ENCODE assay signal across 20 cellular contexts in the genomic region with DNA sequence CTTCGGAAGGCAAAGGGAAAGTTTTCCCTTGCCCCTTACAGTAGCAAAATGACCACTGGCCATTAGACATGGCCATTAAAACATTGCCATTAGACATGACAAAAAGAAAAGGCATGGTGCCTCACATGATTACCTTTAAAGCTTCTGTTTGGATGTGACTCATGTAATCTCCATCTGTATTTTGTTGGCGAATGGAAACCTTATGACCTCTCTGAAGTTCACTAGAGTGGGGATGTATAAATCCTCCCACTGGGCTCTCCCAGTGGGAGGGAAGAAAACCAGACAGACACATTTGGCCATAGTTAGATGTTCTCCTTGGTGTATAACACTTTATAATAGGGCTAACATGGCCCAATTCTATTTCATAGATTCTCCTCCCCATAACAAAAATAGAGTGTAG.
A peak's percentile ranks its signal among the peaks of the same experiment; 100 is the strongest.
DNase-seq lines count a peak whose midpoint lies in the region; ATAC-seq and TF ChIP-seq lines count a peak whose summit lies in the region.
"Had no signal": no experiment of that assay in that cellular context is flagged by ENCODE, and none has a peak within 500 bp of the region (broad histone marks: within the 10 kb centered on the region; RNA-seq: fewer than 3 reads in every experiment).

No MANE protein-coding gene starts in this region.

- in situ Hi-C loops in astrocyte of the spinal cord (cut with HindIII; ENCODE audit: low sequenced_read_pairs), result no loop called here

- DNase-seq in A172 (ENCODE audit: low spot score) (peak; percentile 19), HFFc6 (peak; percentile 25), astrocyte of the spinal cord (ENCODE audit: low read depth, low spot score) (peak; percentile 55), hepatic stellate cell (ENCODE audit: low spot score) (peak; percentile 2), heart left ventricle (no peak), right cardiac atrium (no peak)
- DNase-seq: CD8-positive, alpha-beta memory T cell; DND-41; NCI-H1436 treated with DMSO at 0.1 percent for 48 hours; NCI-H2029 treated with DMSO at 0.1 percent for 48 hours; NCI-H510A; Peyer's patch; SHP77 treated with DMSO at 0.1 percent for 48 hours had no signal

- H3K4me3 Mint-ChIP-seq in HFFc6, result no peak overlapping the region; the same call in 1 of the 2 replicates
- H3K4me3 Mint-ChIP-seq: CD8-positive, alpha-beta memory T cell had no signal

- TF ChIP-seq CTCF in HFFc6 (IDR thresholded peaks at IDR 0.05), result no peak
- no peak for TF ChIP-seq CTCF in astrocyte of the spinal cord (IDR thresholded peaks at IDR 0.05; ENCODE audit: low read depth, low read length)
- TF ChIP-seq CTCF in heart left ventricle (IDR thresholded peaks at IDR 0.05), result no peak

- peaks cover 20% of the 10 kb centered on the region for H3K4me1 Mint-ChIP-seq in HFFc6 (ENCODE audit: low read depth)
- H3K4me1 Mint-ChIP-seq: CD8-positive, alpha-beta memory T cell had no signal

- H3K36me3 ChIP-seq in heart left ventricle, result no peaks in the 10 kb centered on the region
- H3K36me3 ChIP-seq: BLaER1 treated with 17β-estradiol and CSF1 and Interleukin-3, amounts not matched to agents 10 nM and 100 nM; HAP-1; Peyer's patch had no signal

- no peaks in the 10 kb centered on the region; the same call in 1 of the 2 replicates for H3K36me3 Mint-ChIP-seq in HFFc6 (ENCODE audit: low read depth)
- H3K36me3 Mint-ChIP-seq: CD8-positive, alpha-beta memory T cell had no signal

- no peak for TF ChIP-seq POLR2A in heart left ventricle (IDR thresholded peaks at IDR 0.05)

- no peaks in the 10 kb centered on the region for H3K9me3 Mint-ChIP-seq in HFFc6

- ATAC-seq in heart left ventricle (no peak), GM21381 (IDR thresholded peaks at IDR 0.05; ENCODE audit: unreplicated experiment) (no peak), right cardiac atrium (no peak), HG02973 (IDR thresholded peaks at IDR 0.05; ENCODE audit: unreplicated experiment) (no peak)
- ATAC-seq: K562 had no signal

- no peak overlapping the region for H3K27ac ChIP-seq in heart left ventricle
- H3K27ac ChIP-seq in right cardiac atrium (ENCODE audit: low read length), result no peak overlapping the region
- H3K27ac ChIP-seq: 22Rv1; BLaER1 treated with 17β-estradiol and CSF1 and Interleukin-3, amounts not matched to agents 10 nM and 100 nM; HL-60; Peyer's patch had no signal

- H3K4me3 ChIP-seq in astrocyte of the spinal cord (ENCODE audit: low read depth, low read length) (no peak overlapping the region), heart left ventricle (no peak overlapping the region), right cardiac atrium (ENCODE audit: low read length) (no peak overlapping the region)
- H3K4me3 ChIP-seq: BLaER1 treated with 17β-estradiol and CSF1 and Interleukin-3, amounts not matched to agents 10 nM and 100 nM; HAP-1; K562; Peyer's patch had no signal

- H3K27me3 ChIP-seq in heart left ventricle, result peaks cover 0 to 5% (median 0%) of the 10 kb centered on the region in 9 donors
- no peaks in the 10 kb centered on the region for H3K27me3 ChIP-seq in right cardiac atrium (ENCODE audit: control insufficient read depth, insufficient read depth)
- H3K27me3 ChIP-seq: Peyer's patch had no signal

- intact Hi-C loops in heart left ventricle (cut with DNase I) (no loop called here), right cardiac atrium (cut with DNase I) (no loop called here)

- H3K4me1 ChIP-seq in heart left ventricle (no peaks in the 10 kb centered on the region), right cardiac atrium (ENCODE audit: control insufficient read depth, insufficient read depth, low read length) (no peaks in the 10 kb centered on the region)
- H3K4me1 ChIP-seq: BLaER1 treated with 17β-estradiol and CSF1 and Interleukin-3, amounts not matched to agents 10 nM and 100 nM; Peyer's patch had no signal

- peak overlapping the region; percentile 77 for H3K27ac Mint-ChIP-seq in HFFc6
- H3K27ac Mint-ChIP-seq: CD8-positive, alpha-beta memory T cell had no signal

- 79 to 86% (median 84%) methylated on average over 2 of the region's 2 CpGs for WGBS in heart left ventricle, 4 donors
- 76% methylated on average over 2 of the region's 2 CpGs for WGBS in right cardiac atrium

- H3K9me3 ChIP-seq in heart left ventricle, result no peaks in the 10 kb centered on the region
- no peaks in the 10 kb centered on the region for H3K9me3 ChIP-seq in right cardiac atrium (ENCODE audit: control insufficient read depth, low read length)
- H3K9me3 ChIP-seq: HAP-1, Peyer's patch had no signal

- H3K27me3 Mint-ChIP-seq in HFFc6 (ENCODE audit: insufficient read depth), result peaks cover 2% of the 10 kb centered on the region; the same call in 1 of the 2 replicates

Comparison
In these comparisons a context has a peak if more than half of its experiments do, and no peak if none do; other contexts are left out.
1. DNase-seq: peak in A172 (single experiment), HFFc6 (single experiment), astrocyte of the spinal cord (single experiment) and hepatic stellate cell (single experiment); none in heart left ventricle (0 of 5) and right cardiac atrium (0 of 3).